8 cellular contexts compared by ENCODE assay signal in genomic region chr6:15491255-15491985, GRCh38.
DNase-seq lines count a peak whose midpoint lies in the region; ATAC-seq and TF ChIP-seq lines count a peak whose summit lies in the region.

No MANE protein-coding gene starts in this region.

- DNase-seq in DND-41 (peak; percentile 60), IMR-90 (peak; percentile 78), SW 1271 (lab: John Stamatoyannopoulos, UW) (peak; percentile 25 to 43), Right ventricle myocardium superior (peak; percentile 81), pulmonary artery endothelial cell (ENCODE audit: low read depth, low spot score) (peak; percentile 10), vagina (ENCODE audit: extremely low spot score in 2 of 2) (no peak)
- peak; percentile 43 for DNase-seq in activated naive CD8-positive, alpha-beta T cell treated with anti-CD3 and anti-CD28 coated beads, Interleukin-2, amount 50 U/mL, for 16 hours (ENCODE audit: low read depth, low spot score)

- H3K9ac ChIP-seq in DND-41 (ENCODE audit: low read depth, low read length) = no peak overlapping the region
- no peak overlapping the region for H3K9ac ChIP-seq in IMR-90 (ENCODE audit: low read depth, low read length)

- no peak overlapping the region for H2BK20ac ChIP-seq in IMR-90 (ENCODE audit: low read depth, low read length)

- peak overlapping the region; percentile 54; the same call in 1 of the 2 replicates for H2BK120ac ChIP-seq in IMR-90 (ENCODE audit: low read depth, low read length)

- ATAC-seq in DND-41 (ENCODE audit: insufficient read depth, low read depth) (peak; percentile 77), IMR-90 (ENCODE audit: low read depth) (peak; percentile 91), Right ventricle myocardium superior (ENCODE audit: poor library complexity) (peak; percentile 77), GM19023 (IDR thresholded peaks at IDR 0.05; ENCODE audit: unreplicated experiment) (no peak)

- 0 out of 2 replicates have a peak overlapping the region, but pooled peaks have one; percentile 17 for H3K23ac ChIP-seq in IMR-90 (ENCODE audit: low read depth, low read length)

- peak overlapping the region; percentile 35; the same call in 1 of the 2 replicates for H3K18ac ChIP-seq in IMR-90 (ENCODE audit: low read depth, low read length)

- H3K79me2 ChIP-seq in DND-41 (ENCODE audit: insufficient read depth, low read length) = no peaks in the 10 kb centered on the region

- H3K56ac ChIP-seq in IMR-90 (ENCODE audit: extremely low read depth, insufficient read depth, low read length) = no peak overlapping the region

- peak overlapping the region in 1 of 2 experiments; percentile 14; a peak in 1 of 4 replicates for H4K8ac ChIP-seq in IMR-90 (ENCODE audit: low read depth in 2 of 2, low read length in 2 of 2)

- H3K27ac ChIP-seq in DND-41 (ENCODE audit: low read length) = peak overlapping the region; percentile 37; the same call in 1 of the 2 replicates
- peak overlapping the region; percentile 30; the same call in 1 of the 2 replicates for H3K27ac ChIP-seq in IMR-90 (ENCODE audit: insufficient read depth, low read length)
- no peak overlapping the region for H3K27ac ChIP-seq in vagina

- H4K91ac ChIP-seq in IMR-90 (ENCODE audit: insufficient read depth, low read depth, low read length) = peak overlapping the region; percentile 20; the same call in 1 of the 2 replicates

- no peak overlapping the region for H2AK9ac ChIP-seq in IMR-90 (replicated peaks; ENCODE audit: low read depth, low read length, poor library complexity)

- POLR2A ChIA-PET in IMR-90 (lab: Charles Lee; ENCODE audit: unreplicated experiment) = no interaction called here

- TF ChIP-seq RAD21 in IMR-90 (IDR thresholded peaks at IDR 0.05; ENCODE audit: low read length) = peak; percentile 90

- H2AFZ ChIP-seq in DND-41 (ENCODE audit: low read depth, low read length) (no peak overlapping the region), IMR-90 (replicated peaks; ENCODE audit: low read length, poor library complexity) (peak overlapping the region; percentile 4)

- dilution Hi-C loops in IMR-90 (cut with HindIII; ENCODE audit: low sequenced_read_pairs, unreplicated experiment) = no loop called here

- intact Hi-C loops in IMR-90 (cut with micrococcal nuclease) = loop anchor here (1.0 to 10.0 kb wide), 6 partner anchors 48 to 1367 kb away; partner anchors contain the start of gene JARID2
- intact Hi-C loops in Right ventricle myocardium superior (cut with DNase I) = no loop called here
- intact Hi-C loops in vagina (cut with DNase I) = no loop called here

- H3K14ac ChIP-seq in IMR-90 (replicated peaks; ENCODE audit: low read depth, low read length) = 0 out of 2 replicates have a peak overlapping the region, but pooled peaks have one; percentile 54

- H2BK15ac ChIP-seq in IMR-90 (ENCODE audit: low read depth, low read length) = no peak overlapping the region

- no CpG with 5 or more reads among the region's 9 CpGs for WGBS in IMR-90 (ENCODE audit: extremely low coverage in 2 of 2, insufficient read length in 1 of 2), 2 experiments

- H3K4me1 ChIP-seq in DND-41 (ENCODE audit: insufficient read depth, low read length) (no peaks in the 10 kb centered on the region), IMR-90 (ENCODE audit: control insufficient read depth, insufficient read depth, low read length) (peaks cover 13% of the 10 kb centered on the region), vagina (peaks cover 16% of the 10 kb centered on the region)

- peak overlapping the region; percentile 65; the same call in 1 of the 2 replicates for H2AK5ac ChIP-seq in IMR-90 (ENCODE audit: low read depth, low read length)

- H4K20me1 ChIP-seq in DND-41 (ENCODE audit: insufficient read depth, low read length) (peaks cover 5% of the 10 kb centered on the region; the same call in 1 of the 2 replicates), IMR-90 (ENCODE audit: insufficient read depth, low read length) (peaks cover 46% of the 10 kb centered on the region)

- BruUV-seq in IMR-90 (replicated peaks; lab: Mats Ljungman, UMichigan) = no TSS peak

- TF ChIP-seq POLR2A in IMR-90 (IDR thresholded peaks at IDR 0.05; ENCODE audit: low read depth, low read length) = no peak
- no peak for TF ChIP-seq POLR2A in vagina (IDR thresholded peaks at IDR 0.05)

- H3K9me1 ChIP-seq in IMR-90 (ENCODE audit: insufficient read depth, low read length) = peaks cover 12% of the 10 kb centered on the region

- CTCF ChIA-PET in IMR-90 (lab: Yijun Ruan, JAX) = no interaction called here

- H4K5ac ChIP-seq in IMR-90 (ENCODE audit: low read depth, low read length) = no peak overlapping the region

- H3K36me3 ChIP-seq in DND-41 (ENCODE audit: insufficient read depth, low read length) (peaks cover 56% of the 10 kb centered on the region), IMR-90 (ENCODE audit: control insufficient read depth, insufficient read depth, low read length) (peaks cover 32% of the 10 kb centered on the region), vagina (peaks cover 0 to 19% of the 10 kb centered on the region in 2 donors)

- H3K4me3 ChIP-seq in DND-41 (ENCODE audit: low read depth in 1 of 2, low read length in 2 of 2) (no peak overlapping the region), IMR-90 (ENCODE audit: insufficient read depth, low read depth, low read length) (no peak overlapping the region), vagina (no peak overlapping the region)

- peak; percentile 77 for TF ChIP-seq CTCF in DND-41 (IDR thresholded peaks at IDR 0.05; ENCODE audit: borderline replicate concordance, extremely low read depth, low read length, poor library complexity, severe bottlenecking)
- TF ChIP-seq CTCF in IMR-90 (conservative IDR thresholded peaks at IDR 0.05; ENCODE audit: low read depth, low read length) = peak; percentile 91
- peak; percentile 52 to 78 (median 57) for TF ChIP-seq CTCF in vagina (IDR thresholded peaks at IDR 0.05)

- peaks cover 22 to 60% of the 10 kb centered on the region in 2 experiments for H3K79me1 ChIP-seq in IMR-90 (ENCODE audit: low read depth in 1 of 2, low read length in 2 of 2)

- no peak overlapping the region for H3K4me2 ChIP-seq in DND-41 (ENCODE audit: insufficient read depth, low read length)
- H3K4me2 ChIP-seq in IMR-90 (ENCODE audit: low read depth, low read length) = no peak overlapping the region; the same call in 1 of the 2 replicates

- no peak overlapping the region for H2BK5ac ChIP-seq in IMR-90 (ENCODE audit: low read depth, low read length, poor library complexity, severe bottlenecking)

- H3K4ac ChIP-seq in IMR-90 (ENCODE audit: low read depth, low read length) = peak overlapping the region; percentile 49; the same call in 1 of the 2 replicates

- in situ Hi-C loops in IMR-90 (cut with MboI; ENCODE audit: low sequenced_read_pairs) = no loop called here

- H3K9me3 ChIP-seq in DND-41 (ENCODE audit: insufficient read depth, low read length, severe bottlenecking) (no peaks in the 10 kb centered on the region), IMR-90 (ENCODE audit: control insufficient read depth, insufficient read depth, low read length) (no peaks in the 10 kb centered on the region), vagina (no peaks in the 10 kb centered on the region)

- no peaks in the 10 kb centered on the region for H3K27me3 ChIP-seq in DND-41 (ENCODE audit: insufficient read depth, low read length, poor library complexity)
- H3K27me3 ChIP-seq in IMR-90 (ENCODE audit: control insufficient read depth, insufficient read depth, low read length) = no peaks in the 10 kb centered on the region
- H3K27me3 ChIP-seq in vagina = no peaks in the 10 kb centered on the region

TF ChIP-seq in IMR-90, 13 proteins besides CTCF, POLR2A, EP300 and RAD21:
- TF ChIP-seq MAFK (IDR thresholded peaks at IDR 0.05; ENCODE audit: low read depth, low read length) (peak; percentile 41; the same call in 1 of the 2 replicates), SMC3 (IDR thresholded peaks at IDR 0.05; ENCODE audit: low read depth, low read length) (peak; percentile 87), BHLHE40 (IDR thresholded peaks at IDR 0.05; ENCODE audit: low read depth, low read length) (no peak)

Comparison
In these comparisons a context has a peak if more than half of its experiments do, and no peak if none do; other contexts are left out.
1. DNase-seq: peak in DND-41 (single experiment), IMR-90 (single experiment), SW 1271 (2 of 2), activated naive CD8-positive, alpha-beta T cell treated with anti-CD3 and anti-CD28 coated beads, Interleukin-2, amount 50 U/mL, for 16 hours (single experiment), Right ventricle myocardium superior (single experiment) and pulmonary artery endothelial cell (single experiment); none in vagina (0 of 2).
2. Peak in every context shown above with its lines, with median percentiles within 50 percentile points of each other: CTCF ChIP-seq.